ENCODE assay signal across 1 cellular context in the genomic region with DNA sequence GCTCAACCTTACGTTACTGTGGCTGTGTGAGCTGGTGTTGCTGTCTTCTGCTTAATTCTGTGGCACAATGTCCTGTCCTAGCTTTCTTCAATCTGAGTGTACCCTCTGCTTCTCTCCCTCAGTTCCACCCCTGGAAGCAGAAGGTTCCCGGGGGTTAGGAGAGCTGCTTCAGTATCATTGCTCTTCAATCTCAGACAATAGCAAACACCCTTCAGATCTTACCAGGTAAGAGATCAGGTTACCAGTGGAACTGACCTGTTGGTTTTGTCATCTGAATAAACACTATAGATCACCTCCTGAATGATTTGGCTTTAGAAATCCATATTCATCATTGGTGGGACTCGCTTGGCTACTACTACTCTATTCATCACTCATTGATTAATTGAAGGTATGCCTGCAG.
TF ChIP-seq lines count a peak whose summit lies in the region.

No MANE protein-coding gene starts in this region.

TF ChIP-seq in SK-N-SH, 30 proteins besides CTCF, POLR2A, EP300 and RAD21:
- TF ChIP-seq POLR2AphosphoS5 (IDR thresholded peaks at IDR 0.05; ENCODE audit: low read depth, low read length): no peak
- TF ChIP-seq, protein P1, sequence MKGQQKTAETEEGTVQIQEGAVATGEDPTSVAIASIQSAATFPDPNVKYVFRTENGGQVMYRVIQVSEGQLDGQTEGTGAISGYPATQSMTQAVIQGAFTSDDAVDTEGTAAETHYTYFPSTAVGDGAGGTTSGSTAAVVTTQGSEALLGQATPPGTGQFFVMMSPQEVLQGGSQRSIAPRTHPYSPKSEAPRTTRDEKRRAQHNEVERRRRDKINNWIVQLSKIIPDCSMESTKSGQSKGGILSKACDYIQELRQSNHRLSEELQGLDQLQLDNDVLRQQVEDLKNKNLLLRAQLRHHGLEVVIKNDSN (IDR thresholded peaks at IDR 0.05; ENCODE audit: borderline replicate concordance, low read depth): no peak
- TF ChIP-seq NFIC (IDR thresholded peaks at IDR 0.05; ENCODE audit: borderline replicate concordance): no peak
- no peak for TF ChIP-seq ELF1 (IDR thresholded peaks at IDR 0.05)
- TF ChIP-seq RCOR1 (IDR thresholded peaks at IDR 0.05; ENCODE audit: low read length): no peak
- no peak for TF ChIP-seq GABPA (IDR thresholded peaks at IDR 0.05; ENCODE audit: low read depth)
- TF ChIP-seq RXRA (IDR thresholded peaks at IDR 0.05; ENCODE audit: borderline replicate concordance, low read depth): no peak
- TF ChIP-seq FOXM1 (IDR thresholded peaks at IDR 0.05; ENCODE audit: low read depth): no peak
- no peak for TF ChIP-seq EZH2phosphoT487 (IDR thresholded peaks at IDR 0.05; ENCODE audit: borderline replicate concordance, low read depth)
- TF ChIP-seq, protein P2, sequence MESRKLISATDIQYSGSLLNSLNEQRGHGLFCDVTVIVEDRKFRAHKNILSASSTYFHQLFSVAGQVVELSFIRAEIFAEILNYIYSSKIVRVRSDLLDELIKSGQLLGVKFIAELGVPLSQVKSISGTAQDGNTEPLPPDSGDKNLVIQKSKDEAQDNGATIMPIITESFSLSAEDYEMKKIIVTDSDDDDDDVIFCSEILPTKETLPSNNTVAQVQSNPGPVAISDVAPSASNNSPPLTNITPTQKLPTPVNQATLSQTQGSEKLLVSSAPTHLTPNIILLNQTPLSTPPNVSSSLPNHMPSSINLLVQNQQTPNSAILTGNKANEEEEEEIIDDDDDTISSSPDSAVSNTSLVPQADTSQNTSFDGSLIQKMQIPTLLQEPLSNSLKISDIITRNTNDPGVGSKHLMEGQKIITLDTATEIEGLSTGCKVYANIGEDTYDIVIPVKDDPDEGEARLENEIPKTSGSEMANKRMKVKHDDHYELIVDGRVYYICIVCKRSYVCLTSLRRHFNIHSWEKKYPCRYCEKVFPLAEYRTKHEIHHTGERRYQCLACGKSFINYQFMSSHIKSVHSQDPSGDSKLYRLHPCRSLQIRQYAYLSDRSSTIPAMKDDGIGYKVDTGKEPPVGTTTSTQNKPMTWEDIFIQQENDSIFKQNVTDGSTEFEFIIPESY (IDR thresholded peaks at IDR 0.05; ENCODE audit: borderline replicate concordance, low read depth): no peak
- no peak for TF ChIP-seq FOSL2 (IDR thresholded peaks at IDR 0.05; ENCODE audit: borderline replicate concordance, low read depth)
- no peak for TF ChIP-seq GATA2 (CRISPR knock-in tag; IDR thresholded peaks at IDR 0.05)
- no peak for TF ChIP-seq NRF1 (IDR thresholded peaks at IDR 0.05; ENCODE audit: low read depth, low read length)
- TF ChIP-seq JUND (IDR thresholded peaks at IDR 0.05): no peak
- no peak for TF ChIP-seq TCF12 (IDR thresholded peaks at IDR 0.05)
- TF ChIP-seq MXI1 (IDR thresholded peaks at IDR 0.05; ENCODE audit: low read depth, low read length): no peak
- TF ChIP-seq, protein P3, sequence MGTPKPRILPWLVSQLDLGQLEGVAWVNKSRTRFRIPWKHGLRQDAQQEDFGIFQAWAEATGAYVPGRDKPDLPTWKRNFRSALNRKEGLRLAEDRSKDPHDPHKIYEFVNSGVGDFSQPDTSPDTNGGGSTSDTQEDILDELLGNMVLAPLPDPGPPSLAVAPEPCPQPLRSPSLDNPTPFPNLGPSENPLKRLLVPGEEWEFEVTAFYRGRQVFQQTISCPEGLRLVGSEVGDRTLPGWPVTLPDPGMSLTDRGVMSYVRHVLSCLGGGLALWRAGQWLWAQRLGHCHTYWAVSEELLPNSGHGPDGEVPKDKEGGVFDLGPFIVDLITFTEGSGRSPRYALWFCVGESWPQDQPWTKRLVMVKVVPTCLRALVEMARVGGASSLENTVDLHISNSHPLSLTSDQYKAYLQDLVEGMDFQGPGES (IDR thresholded peaks at IDR 0.05; ENCODE audit: low read depth, low read length): no peak
